In genomic region chr5:18744990-18745590, GRCh38 we compare ENCODE assay signal across 9 cellular contexts.
A peak's percentile ranks its signal among the peaks of the same experiment; 100 is the strongest.
DNase-seq lines count a peak whose midpoint lies in the region; ATAC-seq, FAIRE-seq and TF ChIP-seq lines count a peak whose summit lies in the region.
"Had no signal": no experiment of that assay in that cellular context is flagged by ENCODE, and none has a peak within 500 bp of the region (broad histone marks: within the 10 kb centered on the region; RNA-seq: fewer than 3 reads in every experiment).

No MANE protein-coding gene starts in this region.

- no peaks in the 10 kb centered on the region for H3K4me1 ChIP-seq in kidney (ENCODE audit: control insufficient read depth in 1 of 2, insufficient read depth in 1 of 2, low read depth in 1 of 2, low read length in 2 of 2)

- H3K9me3 Mint-ChIP-seq in CD14-positive monocyte, result peaks cover 0 to 5% (median 2%) of the 10 kb centered on the region in 7 donors

- H3K36me3 Mint-ChIP-seq in CD14-positive monocyte, result peaks cover 0 to 4% of the 10 kb centered on the region in 2 donors

- no peak for FAIRE-seq in kidney (lab: Jason Lieb, UNC)

- H3K4me1 Mint-ChIP-seq in CD14-positive monocyte, result peaks cover 24% of the 10 kb centered on the region

- peak overlapping the region; percentile 98 for H2AFZ ChIP-seq in SU-DHL-6 (ENCODE audit: low read depth, low read length, severe bottlenecking)

- peak overlapping the region; percentile 85 for H3K4me3 ChIP-seq in SU-DHL-6 (ENCODE audit: insufficient read depth, low read length, poor library complexity, severe bottlenecking)
- peak overlapping the region; percentile 59 to 70 for H3K4me3 ChIP-seq in kidney (ENCODE audit: low read length in 2 of 2)

- no peak for TF ChIP-seq CTCF in CD14-positive monocyte (IDR thresholded peaks at IDR 0.05)
- no peak for TF ChIP-seq CTCF in SU-DHL-6 (IDR thresholded peaks at IDR 0.05; ENCODE audit: insufficient read depth, low read length, poor library complexity, severe bottlenecking)
- no peak for TF ChIP-seq CTCF in kidney (IDR thresholded peaks at IDR 0.05; ENCODE audit: borderline replicate concordance, extremely low read depth, insufficient read depth)

- DNase-seq in CD14-positive monocyte (ENCODE audit: low spot score) (no peak), kidney (no peak), anterior cingulate cortex (lab: John Stamatoyannopoulos, UW) (no peak), NCI-H345 treated with DMSO at 0.1 percent for 48 hours (lab: John Stamatoyannopoulos, UW; ENCODE audit: unreplicated experiment) (no peak), NCI-H526 treated with DMSO at 0.1 percent for 48 hours (lab: John Stamatoyannopoulos, UW) (no peak)

- H3K36me3 ChIP-seq in SU-DHL-6 (ENCODE audit: low read length) (no peaks in the 10 kb centered on the region), kidney (ENCODE audit: control insufficient read depth in 1 of 2, insufficient read depth in 2 of 2, low read length in 2 of 2) (no peaks in the 10 kb centered on the region)
- H3K36me3 ChIP-seq: HAP-1 had no signal

- no peaks in the 10 kb centered on the region for H3K9me2 ChIP-seq in SU-DHL-6 (replicated peaks; ENCODE audit: insufficient read depth, low read length)

- H3K79me2 ChIP-seq in SU-DHL-6 (ENCODE audit: insufficient read depth, low read length), result no peaks in the 10 kb centered on the region

- H4K20me1 ChIP-seq in SU-DHL-6 (ENCODE audit: low read depth, low read length), result no peaks in the 10 kb centered on the region

- H3K9me3 ChIP-seq in SU-DHL-6 (ENCODE audit: insufficient read depth, low read length) (no peaks in the 10 kb centered on the region), kidney (ENCODE audit: control insufficient read depth in 1 of 2, low read length in 2 of 2) (no peaks in the 10 kb centered on the region)

- H3K27ac Mint-ChIP-seq in CD14-positive monocyte, result peak overlapping the region; percentile 95 to 98 (median 97)

- peak overlapping the region; percentile 61 for H3K9ac ChIP-seq in SU-DHL-6 (ENCODE audit: low read length)
- no peak overlapping the region for H3K9ac ChIP-seq in kidney (ENCODE audit: low read length in 2 of 2)

- no peaks in the 10 kb centered on the region for H3K27me3 Mint-ChIP-seq in CD14-positive monocyte (ENCODE audit: low read depth in 3 of 3)

- H3K27me3 ChIP-seq in SU-DHL-6 (ENCODE audit: low read length), result no peaks in the 10 kb centered on the region

- intact Hi-C loops in CD14-positive monocyte (cut with micrococcal nuclease), result loop anchor here in 1 of 2 donors (10.0 kb wide), 1 partner anchor 50 kb away; no protein-coding TSS in a partner anchor
- intact Hi-C loops in kidney (cut with DNase I), result no loop called here

- peaks cover 4% of the 10 kb centered on the region; the same call in 1 of the 2 replicates for H3F3A ChIP-seq in SU-DHL-6 (ENCODE audit: insufficient read depth)

- H3K4me3 Mint-ChIP-seq in CD14-positive monocyte, result peak overlapping the region; percentile 90 to 96

- H3K4me2 ChIP-seq in SU-DHL-6 (ENCODE audit: low read depth, low read length, poor library complexity, severe bottlenecking), result peak overlapping the region; percentile 98

- H3K27ac ChIP-seq in SU-DHL-6 (ENCODE audit: low read depth, low read length) (peak overlapping the region; percentile 66), kidney (ENCODE audit: low read depth in 2 of 2, low read length in 2 of 2) (no peak overlapping the region)

- ATAC-seq in GM19351 (IDR thresholded peaks at IDR 0.05; ENCODE audit: unreplicated experiment) (peak; percentile 39), HG03442 (IDR thresholded peaks at IDR 0.05; ENCODE audit: unreplicated experiment) (peak; percentile 31)
